Comparison of ENCODE assay signal across 19 cellular contexts in genomic region chr1:12302798-12303447, GRCh38.
DNase-seq lines count a peak whose midpoint lies in the region; ATAC-seq lines count a peak whose summit lies in the region.
"Had no signal": no experiment of that assay in that cellular context is flagged by ENCODE, and none has a peak within 500 bp of the region (broad histone marks: within the 10 kb centered on the region; RNA-seq: fewer than 3 reads in every experiment).

No MANE protein-coding gene starts in this region.

- no peaks in the 10 kb centered on the region for H3K4me1 Mint-ChIP-seq in memory B cell

- ATAC-seq in memory B cell (ENCODE audit: low read depth) (no peak), left lobe of liver (no peak), GM21717 (IDR thresholded peaks at IDR 0.05; ENCODE audit: unreplicated experiment) (no peak), GM19455 (IDR thresholded peaks at IDR 0.05; ENCODE audit: unreplicated experiment) (no peak)
- ATAC-seq: A549; CD8-positive, alpha-beta T cell had no signal

- no peaks in the 10 kb centered on the region for H3K27me3 Mint-ChIP-seq in memory B cell

- H3K9me3 Mint-ChIP-seq in memory B cell: no peaks in the 10 kb centered on the region
- H3K9me3 Mint-ChIP-seq: CD8-positive, alpha-beta T cell had no signal

- peaks cover 37% of the 10 kb centered on the region for H3K36me3 Mint-ChIP-seq in memory B cell

- peak; percentile 35 for DNase-seq in EH (ENCODE audit: low read depth)
- DNase-seq in NCI-H526 (lab: John Stamatoyannopoulos, UW): peak; percentile 25 to 44
- peak; percentile 75 for DNase-seq in astrocyte of the hippocampus (ENCODE audit: low read depth, low spot score)
- DNase-seq in memory B cell (ENCODE audit: low spot score in 2 of 2): no peak
- no peak for DNase-seq in left lobe of liver (ENCODE audit: low spot score)
- DNase-seq: CD8-positive, alpha-beta T cell; GM23248; HCEC 1CT; Kasumi-1; MM.1S; NCI-H1092 treated with DMSO at 0.1 percent for 48 hours; NCI-H2081; NCI-H446 treated with DMSO at 0.1 percent for 48 hours; NCI-H774; SHP77; SK-N-SH had no signal

- H3K4me3 Mint-ChIP-seq in memory B cell: no peak overlapping the region
- H3K4me3 Mint-ChIP-seq: CD8-positive, alpha-beta T cell had no signal

- peak overlapping the region; percentile 24 for H3K27ac Mint-ChIP-seq in memory B cell
- H3K27ac Mint-ChIP-seq: CD8-positive, alpha-beta T cell had no signal

Comparison
In these comparisons a context has a peak if more than half of its experiments do, and no peak if none do; other contexts are left out.
1. DNase-seq: peak in EH (single experiment), NCI-H526 (2 of 2) and astrocyte of the hippocampus (single experiment); none in memory B cell (0 of 2) and left lobe of liver (single experiment).